23 cellular contexts compared by ENCODE assay signal in genomic region chr7:35032166-35032565, GRCh38.
"Had no signal": no experiment of that assay in that cellular context is flagged by ENCODE, and none has a peak within 500 bp of the region (broad histone marks: within the 10 kb centered on the region; RNA-seq: fewer than 3 reads in every experiment).

No MANE protein-coding gene starts in this region.

- H3K9me3 ChIP-seq: ascending aorta, esophagus muscularis mucosa, gastrocnemius medialis, spleen, testis, uterus had no signal

- H3K4me1 ChIP-seq: uterus had no signal

- H3K27me3 ChIP-seq: ascending aorta, brain microvascular endothelial cell, dorsolateral prefrontal cortex, esophagus muscularis mucosa, gastrocnemius medialis, spleen, testis, uterus had no signal

- H3K36me3 ChIP-seq: ascending aorta, brain microvascular endothelial cell, esophagus muscularis mucosa, gastrocnemius medialis, spleen, uterus had no signal

- H3K4me3 ChIP-seq: ascending aorta, dorsolateral prefrontal cortex, esophagus muscularis mucosa, gastrocnemius medialis, spleen, testis, uterus had no signal

- DNase-seq: activated B cell treated with CpG ODN at 0.5 μM for 24 hours; activated CD4-positive, alpha-beta T cell treated with anti-CD3 and anti-CD28 coated beads for 36 hours; activated CD4-positive, alpha-beta T cell treated with anti-CD3 and anti-CD28 coated beads, Interleukin-2, amount 50 U/mL, for 4 hours; activated CD8-positive, alpha-beta memory T cell treated with anti-CD3 and anti-CD28 coated beads for 24 hours; activated CD8-positive, alpha-beta memory T cell treated with anti-CD3 and anti-CD28 coated beads, Interleukin-2, amount 50 U/mL, for 4 hours; activated T-cell treated with anti-CD3 and anti-CD28 coated beads, Interleukin-2, amount 50 U/mL, for 24 hours; brain microvascular endothelial cell; caudate nucleus; dorsolateral prefrontal cortex; effector memory CD8-positive, alpha-beta T cell; gastrocnemius medialis; hippocampal formation; left ventricle myocardium superior; mammary epithelial cell; naive thymus-derived CD8-positive, alpha-beta T cell; spleen; stimulated activated CD4-positive, alpha-beta T cell treated with anti-CD3 and anti-CD28 coated beads, Interleukin-4, amount 100 ng/mL, for 1 hour; stimulated activated naive CD4-positive, alpha-beta T cell; testis; trophoblast cell; uterus had no signal

- H3K27ac ChIP-seq: ascending aorta, brain microvascular endothelial cell, dorsolateral prefrontal cortex, esophagus muscularis mucosa, gastrocnemius medialis, testis, uterus had no signal
